1 cellular context compared by ENCODE assay signal in genomic region chr20:46401478-46401860, GRCh38.
TF ChIP-seq lines count a peak whose summit lies in the region.

No MANE protein-coding gene starts in this region.

TF ChIP-seq in liver, 16 proteins besides CTCF, POLR2A, EP300 and RAD21 (continued from another document):
- no peak for TF ChIP-seq HNF4A (conservative IDR thresholded peaks at IDR 0.05)
- TF ChIP-seq HNF4G (IDR thresholded peaks at IDR 0.05): no peak
- TF ChIP-seq NR2F2 (IDR thresholded peaks at IDR 0.05): no peak
- TF ChIP-seq FOXA1 (IDR thresholded peaks at IDR 0.05): no peak
- TF ChIP-seq ZBTB33 (IDR thresholded peaks at IDR 0.05): no peak
TF ChIP-seq in liver: peak in this region for 0.
